ENCODE assay signal across 6 cellular contexts in genomic region chr6:160194808-160195207, GRCh38.
"Had no signal": no experiment of that assay in that cellular context is flagged by ENCODE, and none has a peak within 500 bp of the region (broad histone marks: within the 10 kb centered on the region; RNA-seq: fewer than 3 reads in every experiment).

No MANE protein-coding gene starts in this region.

- H3K4me2 ChIP-seq: KMS-11 had no signal

- H3K9ac ChIP-seq: KMS-11 had no signal

- FAIRE-seq: HepG2, HTR-8/SVneo had no signal

- ATAC-seq: HepG2 had no signal

- H3K27ac ChIP-seq: HL-60, KMS-11 had no signal

- DNase-seq: IMR-90, KBM-7 had no signal
